8 cellular contexts compared by ENCODE assay signal in the genomic region with DNA sequence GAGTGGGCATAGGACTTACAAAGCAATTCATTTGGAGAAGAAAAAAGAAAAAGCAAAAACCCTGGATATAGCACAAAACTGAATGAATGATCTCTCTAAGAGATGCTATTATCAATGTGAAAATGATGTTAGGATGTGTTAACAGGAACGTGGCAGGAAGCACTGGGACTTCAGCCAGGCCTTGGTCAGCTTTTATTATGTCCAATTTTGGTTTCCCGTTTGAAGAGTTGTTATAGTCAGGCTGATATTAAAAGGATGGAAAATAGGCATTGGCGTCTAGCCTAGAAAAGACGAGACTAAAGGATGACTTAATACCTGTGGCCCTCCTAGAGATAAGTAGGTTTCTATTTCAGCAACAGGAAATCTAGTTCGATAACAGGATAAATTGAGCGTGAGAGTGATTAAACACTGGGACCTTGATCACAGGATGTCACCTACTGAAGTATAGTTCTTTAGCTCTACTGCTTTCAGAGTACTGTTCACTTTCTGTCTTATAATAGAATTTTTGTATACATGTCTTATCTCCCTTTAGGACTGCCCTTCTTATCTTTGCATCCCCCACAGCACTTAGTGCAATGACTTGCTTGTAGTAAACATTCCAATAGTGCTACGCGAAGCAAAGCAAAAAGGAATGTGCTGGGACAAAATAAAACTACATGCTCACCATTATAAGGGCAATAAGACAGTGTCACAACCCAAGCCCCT.
DNase-seq lines count a peak whose midpoint lies in the region; ATAC-seq, FAIRE-seq and TF ChIP-seq lines count a peak whose summit lies in the region.

No MANE protein-coding gene starts in this region.

- no peak overlapping the region for H3K4me3 ChIP-seq in pancreas

- no peaks in the 10 kb centered on the region for H3K36me3 Mint-ChIP-seq in CD14-positive monocyte

- H3K9me3 ChIP-seq in pancreas = no peaks in the 10 kb centered on the region

- H3K36me3 ChIP-seq in pancreas = no peaks in the 10 kb centered on the region

- TF ChIP-seq CTCF in pancreas (IDR thresholded peaks at IDR 0.05) = no peak
- TF ChIP-seq CTCF in CD14-positive monocyte (IDR thresholded peaks at IDR 0.05) = no peak

- H3K9me3 Mint-ChIP-seq in CD14-positive monocyte = peaks cover 0 to 6% (median 0%) of the 10 kb centered on the region in 7 donors

- H3K27ac ChIP-seq in epithelial cell of prostate (peak overlapping the region; percentile 45), pancreas (peak overlapping the region in 2 of 4 donors; percentile 65 to 66)

- no peaks in the 10 kb centered on the region for H3K27me3 ChIP-seq in pancreas

- H3K27me3 Mint-ChIP-seq in CD14-positive monocyte (ENCODE audit: low read depth in 3 of 3) = peaks cover 8 to 11% (median 9%) of the 10 kb centered on the region in 3 donors

- 32 to 37% methylated on average over 8 of the region's 8 CpGs for WGBS in pancreas, 2 donors

- DNase-seq in COR-L47 (lab: John Stamatoyannopoulos, UW) (peak; percentile 85), NCI-H2196 treated with DMSO at 0.1 percent for 48 hours (lab: John Stamatoyannopoulos, UW; ENCODE audit: unreplicated experiment) (peak; percentile 50), epithelial cell of prostate (ENCODE audit: low read depth, low spot score) (no peak), pancreas (no peak), Ammon's horn (ENCODE audit: low spot score) (no peak), CD14-positive monocyte (ENCODE audit: low spot score) (no peak)

- peaks cover 0 to 13% (median 0%) of the 10 kb centered on the region in 3 donors for H3K4me1 ChIP-seq in pancreas

- FAIRE-seq in pancreas (lab: Jason Lieb, UNC) = no peak

- peaks cover 17% of the 10 kb centered on the region for H3K4me1 Mint-ChIP-seq in CD14-positive monocyte

- intact Hi-C loops in pancreas (cut with DNase I) = no loop called here
- intact Hi-C loops in CD14-positive monocyte (cut with micrococcal nuclease) = no loop called here

- H3K27ac Mint-ChIP-seq in CD14-positive monocyte = peak overlapping the region in 1 of 7 donors; percentile 28

- ATAC-seq in pancreas (peak in 3 of 4 donors; percentile 30 to 63 (median 55)), GM21447 (IDR thresholded peaks at IDR 0.05; ENCODE audit: unreplicated experiment) (no peak), HG03432 (IDR thresholded peaks at IDR 0.05; ENCODE audit: unreplicated experiment) (no peak)

- no peak overlapping the region for H3K4me3 Mint-ChIP-seq in CD14-positive monocyte

Comparison
In these comparisons a context has a peak if more than half of its experiments do, and no peak if none do; other contexts are left out.
1. DNase-seq: peak in COR-L47 (single experiment) and NCI-H2196 treated with DMSO at 0.1 percent for 48 hours (single experiment); none in epithelial cell of prostate (single experiment), pancreas (0 of 6), Ammon's horn (single experiment) and CD14-positive monocyte (single experiment).
2. ATAC-seq: peak in pancreas (3 of 4); none in GM21447 (single experiment) and HG03432 (single experiment).